8 cellular contexts compared by ENCODE assay signal in the genomic region with DNA sequence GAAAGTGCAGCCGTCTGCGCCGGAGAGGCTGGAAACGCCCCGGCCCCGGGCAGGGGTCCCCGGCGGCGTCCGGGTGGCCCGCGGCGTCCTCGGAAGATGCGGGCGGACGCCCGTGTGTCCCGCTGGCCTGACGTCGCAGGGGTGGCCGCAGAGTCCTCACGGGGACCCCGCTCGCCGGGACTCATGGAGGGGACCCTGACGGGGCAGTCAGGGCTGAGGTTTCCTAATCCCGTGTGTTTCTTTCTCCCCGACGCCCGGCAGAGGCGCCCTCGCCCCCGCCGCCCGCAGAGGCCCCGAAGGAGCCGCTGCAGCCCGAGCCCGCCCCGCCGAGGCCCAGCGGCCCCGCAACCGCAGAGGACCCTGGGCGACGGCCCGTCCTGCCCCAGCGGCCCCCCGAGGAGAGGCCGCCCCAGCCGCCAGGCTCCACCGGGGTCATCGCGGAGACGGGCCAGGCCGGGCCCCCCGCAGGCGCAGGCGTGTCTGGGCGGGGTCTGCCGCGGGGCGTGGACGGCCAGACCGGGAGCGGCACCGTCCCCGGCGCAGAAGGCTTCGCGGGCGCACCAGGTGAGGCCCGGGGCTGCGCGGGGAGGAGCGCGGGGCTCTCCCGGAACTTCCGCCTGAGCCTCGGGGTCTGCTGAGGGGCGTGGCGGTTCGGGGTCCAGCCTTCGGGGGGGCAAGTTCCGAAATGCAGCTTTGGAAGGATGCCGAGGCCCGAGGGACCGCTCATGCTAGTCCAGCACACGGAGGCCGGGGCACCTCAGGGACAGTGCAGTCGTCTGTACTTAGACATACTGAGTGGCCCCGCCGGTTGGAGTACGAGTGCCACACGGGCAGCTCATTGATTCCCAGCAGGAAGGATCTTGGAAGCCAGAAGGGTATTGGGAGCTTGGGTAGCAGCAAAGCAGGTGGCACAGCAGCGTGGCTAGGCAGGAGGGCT. TPM values are rescaled to one million over a fixed set of nuclear protein-coding genes. Genes with fewer than 3 reads are reported as not detected.
DNase-seq lines count a peak whose midpoint lies in the region; ATAC-seq and TF ChIP-seq lines count a peak whose summit lies in the region.

No MANE protein-coding gene starts in this region.

- no peaks in the 10 kb centered on the region for H3K9me3 ChIP-seq in right lobe of liver

- intact Hi-C loops in right lobe of liver (cut with DNase I) = no loop called here

- peak overlapping the region in 2 of 3 donors; percentile 24 to 37 for H3K27ac ChIP-seq in right lobe of liver

- POLR2A ChIA-PET in BJ (lab: Charles Lee) = no interaction called here

- H3K4me3 ChIP-seq in BJ (ENCODE audit: low read depth, low read length) = peak overlapping the region; percentile 55
- H3K4me3 ChIP-seq in cardiac fibroblast (replicated peaks in 1 of 2; ENCODE audit: low read depth in 2 of 2, low read length in 2 of 2) = peak overlapping the region; percentile 44 to 53
- H3K4me3 ChIP-seq in right lobe of liver = peak overlapping the region; percentile 15 to 55 (median 33)

- TF ChIP-seq CTCF in BJ (IDR thresholded peaks at IDR 0.05; ENCODE audit: insufficient read depth, low read depth, low read length) (peak; percentile 32; the same call in 1 of the 2 replicates), cardiac fibroblast (IDR thresholded peaks at IDR 0.05; ENCODE audit: low read depth, low read length) (peak; percentile 13), right lobe of liver (IDR thresholded peaks at IDR 0.05) (peak in 2 of 4 donors; percentile 8 to 15)

- no peaks in the 10 kb centered on the region for H3K27me3 ChIP-seq in BJ (ENCODE audit: control insufficient read depth, insufficient read depth, low read length)
- H3K27me3 ChIP-seq in right lobe of liver = peaks cover 0 to 5% of the 10 kb centered on the region in 2 donors

- WGBS in right lobe of liver (ENCODE audit: insufficient coverage, low coverage, low lambda C conversion rate, missing lambda C conversion rate) = 3% methylated on average over 8 of the region's 97 CpGs

- no peak for DNase-seq in BJ (ENCODE audit: low read depth)
- peak; percentile 43 for DNase-seq in T-helper 22 cell (ENCODE audit: low read depth)
- no peak for DNase-seq in cardiac fibroblast (ENCODE audit: low read depth in 2 of 2)
- DNase-seq in right lobe of liver = peak in 1 of 3 donors; percentile 46
- peak; percentile 30 for DNase-seq in stimulated activated CD8-positive, alpha-beta memory T cell treated with anti-CD3 and anti-CD28 coated beads, Interleukin-4, amount 100 ng/mL, for 24 hours (ENCODE audit: low read depth)
- no peak for DNase-seq in glomerular visceral epithelial cell (ENCODE audit: extremely low spot score)

- H3K4me1 ChIP-seq in right lobe of liver = no peaks in the 10 kb centered on the region

- CTCF ChIA-PET in BJ (lab: Yijun Ruan, JAX) = interaction anchor here (0.9 to 1.5 kb wide), 3 partner anchors 9 to 339 kb away, joined by 3 to 5 read pairs (median 3); no protein-coding TSS in a partner anchor

- ATAC-seq in GM19043 (IDR thresholded peaks at IDR 0.05; ENCODE audit: low read depth, unreplicated experiment) (peak; percentile 54), HG03342 (IDR thresholded peaks at IDR 0.05; ENCODE audit: unreplicated experiment) (peak; percentile 66), right lobe of liver (peak; percentile 13 to 38 (median 34))

- H3K36me3 ChIP-seq in BJ (ENCODE audit: control insufficient read depth, insufficient read depth, low read length) (peaks cover 10% of the 10 kb centered on the region), right lobe of liver (no peaks in the 10 kb centered on the region)

- no peak for TF ChIP-seq POLR2A in right lobe of liver (IDR thresholded peaks at IDR 0.05)

RNA-seq across cellular contexts. Expression of a gene that starts 60.0 kb away (rescaled TPM):
- 7.0 and 7.6 TPM in 2 replicates for polyA plus RNA-seq in BJ (2011; rRNA removed)
- 3.5 and 4.2 TPM in 2 replicates for polyA minus RNA-seq in BJ (2011; rRNA and poly(A)+ RNA removed)
- total RNA-seq in right lobe of liver = 1 to 10 TPM in 5 of 6 experiments, under 1 TPM in 1; 0.99 to 4.4 (median 2.3) TPM

Comparison
In these comparisons a context has a peak if more than half of its experiments do, and no peak if none do; other contexts are left out.
1. DNase-seq: peak in T-helper 22 cell (single experiment) and stimulated activated CD8-positive, alpha-beta memory T cell treated with anti-CD3 and anti-CD28 coated beads, Interleukin-4, amount 100 ng/mL, for 24 hours (single experiment); none in BJ (single experiment), cardiac fibroblast (0 of 2) and glomerular visceral epithelial cell (single experiment).
2. Peak in every context shown above with its lines, with median percentiles within 50 percentile points of each other: H3K4me3 ChIP-seq and ATAC-seq.